Comparison of ENCODE assay signal across 8 cellular contexts in genomic region chr6:159106627-159107241, GRCh38.
A peak's percentile ranks its signal among the peaks of the same experiment; 100 is the strongest.
DNase-seq lines count a peak whose midpoint lies in the region; ATAC-seq and TF ChIP-seq lines count a peak whose summit lies in the region.

No MANE protein-coding gene starts in this region.

- H3K9me3 ChIP-seq in fibroblast of lung (ENCODE audit: control insufficient read depth, insufficient read depth, low read depth, low read length) (no peaks in the 10 kb centered on the region), neuronal stem cell (replicated peaks in 1 of 2; ENCODE audit: control insufficient read depth in 2 of 2, insufficient read depth in 1 of 2, low read depth in 1 of 2, low read length in 2 of 2) (no peaks in the 10 kb centered on the region), testis (no peaks in the 10 kb centered on the region)

- H2BK5ac ChIP-seq in neuronal stem cell (ENCODE audit: low read length) = no peak overlapping the region

- no peak overlapping the region for H4K8ac ChIP-seq in neuronal stem cell (ENCODE audit: low read depth, low read length)

- H3K18ac ChIP-seq in neuronal stem cell (ENCODE audit: low read length) = no peak overlapping the region

- peak; percentile 44 for DNase-seq in AG10803 (ENCODE audit: low read depth)
- peak; percentile 82 for DNase-seq in NOMO-1 treated with DMSO at 0.1 percent for 48 hours (lab: John Stamatoyannopoulos, UW; ENCODE audit: unreplicated experiment)
- peak; percentile 86 for DNase-seq in activated CD8-positive, alpha-beta memory T cell treated with anti-CD3 and anti-CD28 coated beads, Interleukin-2, amount 50 U/mL, for 4 hours
- peak; percentile 48 to 63 for DNase-seq in fibroblast of lung (ENCODE audit: low read depth in 2 of 2)
- DNase-seq in neuronal stem cell (ENCODE audit: low spot score) = peak; percentile 43
- peak; percentile 80 for DNase-seq in testis

- H3K4ac ChIP-seq in neuronal stem cell (ENCODE audit: low read length) = no peak overlapping the region

- ATAC-seq in GM18907 (IDR thresholded peaks at IDR 0.05; ENCODE audit: unreplicated experiment) (peak; percentile 83), HG03135 (IDR thresholded peaks at IDR 0.05; ENCODE audit: unreplicated experiment) (peak; percentile 76)

- H2BK120ac ChIP-seq in neuronal stem cell (ENCODE audit: low read depth, low read length) = no peak overlapping the region

- H3K79me1 ChIP-seq in neuronal stem cell (ENCODE audit: low read depth, low read length) = no peaks in the 10 kb centered on the region

- intact Hi-C loops in testis (cut with DNase I; ENCODE audit: low total_unique reads) = loop anchor here (10.0 kb wide), 1 partner anchor 62 kb away; the partner anchor contains the start of gene TAGAP

- WGBS in neuronal stem cell (ENCODE audit: extremely low coverage in 2 of 2, insufficient read length in 2 of 2, insufficient replicate concordance in 1 of 2), 2 donors = no CpG with 5 or more reads among the region's 7 CpGs
- WGBS in testis, 2 donors = 25 to 27% methylated on average over 7 of the region's 7 CpGs

- no peaks in the 10 kb centered on the region for H3K79me2 ChIP-seq in fibroblast of lung (ENCODE audit: control insufficient read depth, insufficient read depth, low read length)

- H2BK12ac ChIP-seq in neuronal stem cell (ENCODE audit: low read length) = no peak overlapping the region

- H2AFZ ChIP-seq in fibroblast of lung (ENCODE audit: low read length) (no peak overlapping the region), neuronal stem cell (ENCODE audit: low read length) (peak overlapping the region; percentile 43)

- H3K27me3 ChIP-seq in fibroblast of lung (ENCODE audit: control insufficient read depth, insufficient read depth, low read length) = peaks cover 2% of the 10 kb centered on the region
- peaks cover 0 to 23% (median 0%) of the 10 kb centered on the region in 3 experiments for H3K27me3 ChIP-seq in neuronal stem cell (ENCODE audit: control insufficient read depth in 3 of 3, insufficient read depth in 3 of 3, low read depth in 1 of 3, low read length in 3 of 3)
- no peaks in the 10 kb centered on the region for H3K27me3 ChIP-seq in testis

- TF ChIP-seq POLR2A in testis (IDR thresholded peaks at IDR 0.05) = no peak

- no peak overlapping the region for H3K14ac ChIP-seq in neuronal stem cell (ENCODE audit: low read length)

- H3K27ac ChIP-seq in fibroblast of lung (ENCODE audit: insufficient read depth, low read length) (no peak overlapping the region), neuronal stem cell (replicated peaks; ENCODE audit: low read length) (no peak overlapping the region), testis (no peak overlapping the region)

- H3K36me3 ChIP-seq in fibroblast of lung (ENCODE audit: control insufficient read depth, insufficient read depth, low read length) (no peaks in the 10 kb centered on the region), neuronal stem cell (replicated peaks in 1 of 2; ENCODE audit: control insufficient read depth in 2 of 2, insufficient read depth in 2 of 2, low read length in 2 of 2) (no peaks in the 10 kb centered on the region), testis (ENCODE audit: low read depth, missing control alignments) (no peaks in the 10 kb centered on the region)

- no peak overlapping the region for H3K23ac ChIP-seq in neuronal stem cell (ENCODE audit: low read depth, low read length, poor library complexity)

- H4K91ac ChIP-seq in neuronal stem cell (ENCODE audit: low read depth, low read length, poor library complexity) = no peak overlapping the region

- H3K4me3 ChIP-seq in AG10803 (ENCODE audit: low read length) (no peak overlapping the region), fibroblast of lung (replicated peaks in 1 of 4; ENCODE audit: control extremely low read depth in 1 of 4, insufficient read depth in 1 of 4, low read depth in 3 of 4, low read length in 4 of 4) (no peak overlapping the region), neuronal stem cell (ENCODE audit: low read length in 2 of 2) (no peak overlapping the region), testis (peak overlapping the region in 1 of 2 donors; percentile 11)

- H2BK15ac ChIP-seq in neuronal stem cell (ENCODE audit: low read length) = no peak overlapping the region

- no peaks in the 10 kb centered on the region for H4K20me1 ChIP-seq in fibroblast of lung (ENCODE audit: control insufficient read depth, extremely low read depth, insufficient read depth, low read length)

- no peak overlapping the region for H3K4me2 ChIP-seq in fibroblast of lung (ENCODE audit: extremely low read depth, insufficient read depth, low read length)
- H3K4me2 ChIP-seq in neuronal stem cell (ENCODE audit: insufficient read depth, low read length, poor library complexity, severe bottlenecking) = no peak overlapping the region

- TF ChIP-seq CTCF in AG10803 (conservative IDR thresholded peaks at IDR 0.05; ENCODE audit: low read length) (no peak), fibroblast of lung (conservative IDR thresholded peaks at IDR 0.05 in 1 of 2, IDR thresholded peaks at IDR 0.05 in 1 of 2; ENCODE audit: low read depth in 1 of 2, low read length in 2 of 2) (no peak), testis (IDR thresholded peaks at IDR 0.05) (no peak)

- no peaks in the 10 kb centered on the region for H3K4me1 ChIP-seq in fibroblast of lung (ENCODE audit: control insufficient read depth, extremely low read depth, insufficient read depth, low read length)
- peaks cover 0 to 1% of the 10 kb centered on the region in 2 donors for H3K4me1 ChIP-seq in neuronal stem cell (ENCODE audit: control insufficient read depth in 2 of 2, insufficient read depth in 1 of 2, low read depth in 1 of 2, low read length in 2 of 2)
- peaks cover 10% of the 10 kb centered on the region for H3K4me1 ChIP-seq in testis

- H3K9ac ChIP-seq in fibroblast of lung (ENCODE audit: insufficient read depth, low read length) (no peak overlapping the region), neuronal stem cell (ENCODE audit: low read depth, low read length, poor library complexity) (no peak overlapping the region)

- H2AK5ac ChIP-seq in neuronal stem cell (ENCODE audit: low read depth, low read length) = no peak overlapping the region
